Comparison of ENCODE assay signal across 8 cellular contexts in the genomic region with DNA sequence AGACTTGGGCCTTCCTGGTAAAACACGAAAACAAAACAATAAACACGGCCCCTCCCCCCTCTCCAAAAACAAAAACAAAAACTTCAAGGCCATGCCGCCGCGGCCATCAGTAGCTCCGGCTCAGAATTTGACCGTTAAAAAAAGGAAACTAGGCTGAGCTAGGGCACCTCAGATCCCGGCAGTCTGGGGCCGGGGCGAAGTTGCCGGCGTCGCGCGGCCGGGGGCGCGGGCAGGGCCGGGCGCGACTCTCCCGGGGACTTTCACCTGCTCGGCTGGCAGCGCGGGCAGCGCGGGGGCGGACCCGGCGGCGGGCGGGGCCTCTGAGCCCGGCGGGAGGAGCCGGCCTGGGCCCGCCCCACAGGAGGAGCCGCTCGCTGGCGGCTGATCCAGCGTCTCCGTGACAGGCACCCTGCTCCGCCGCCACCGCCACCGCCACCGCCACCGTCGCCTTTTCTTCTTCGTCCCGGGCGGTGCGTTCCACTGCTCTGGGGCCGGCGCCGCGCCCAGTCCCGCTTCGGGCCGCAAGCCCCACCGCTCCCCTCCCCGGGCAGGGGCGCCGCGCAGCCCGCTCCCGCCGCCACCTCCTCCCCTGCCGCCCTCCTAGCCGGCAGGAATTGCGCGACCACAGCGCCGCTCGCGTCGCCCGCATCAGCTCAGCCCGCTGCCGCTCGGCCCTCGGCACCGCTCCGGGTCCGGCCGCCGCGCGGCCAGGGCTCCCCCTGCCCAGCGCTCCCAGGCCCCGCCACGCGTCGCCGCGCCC. TPM values are rescaled to one million over a fixed set of nuclear protein-coding genes. Genes with fewer than 3 reads are reported as not detected.
A peak's percentile ranks its signal among the peaks of the same experiment; 100 is the strongest.
DNase-seq lines count a peak whose midpoint lies in the region; ATAC-seq, FAIRE-seq and TF ChIP-seq lines count a peak whose summit lies in the region.

TSS of gene NOS1AP (plus strand) at position 358 of the 760 bp plus-strand sequence. CDS start 487 bp downstream, outside the sequence.

- H3K4me3 ChIP-seq in A549: peak within 1 kb of the TSS; percentile 74
- peak within 1 kb of the TSS; percentile 55 to 61 for H3K4me3 ChIP-seq in left lung

- no peak for FAIRE-seq in A549 (lab: Jason Lieb, UNC)

- CTCF ChIA-PET in A549 (lab: Yijun Ruan, JAX): interaction anchor here (0.8 to 2.0 kb wide), 5 partner anchors 13 to 277 kb away, joined by 3 to 14 read pairs (median 3); no protein-coding TSS in a partner anchor

- no peak; the same call in 2 of the 3 replicates for TF ChIP-seq CTCF in A549 (IDR thresholded peaks at IDR 0.05)
- TF ChIP-seq CTCF in left lung (IDR thresholded peaks at IDR 0.05): no peak

- H3K4me2 ChIP-seq in A549: peak within 1 kb of the TSS; percentile 99

- ATAC-seq in A549 (peak; percentile 96 to 99), GM18858 (IDR thresholded peaks at IDR 0.05; ENCODE audit: unreplicated experiment) (peak; percentile 88), HG03064 (IDR thresholded peaks at IDR 0.05; ENCODE audit: low read depth, unreplicated experiment) (peak; percentile 97), left lung (peak; percentile 98)

- H3K27ac ChIP-seq in A549 (peak within 1 kb of the TSS; percentile 60 to 80; a peak in 5 of 6 replicates), left lung (peak within 1 kb of the TSS; percentile 39 to 48)

- H3K36me3 ChIP-seq in left lung: no peaks in the 10 kb centered on the region

- DNase-seq in A549 (ENCODE audit: low read depth in 1 of 2, low spot score in 1 of 2) (peak; percentile 62 to 63), NCI-H2171 (lab: John Stamatoyannopoulos, UW) (peak; percentile 81), cerebellum (ENCODE audit: low spot score) (peak; percentile 93), left lung (peak; percentile 86 to 99)
- DNase-seq in activated CD4-positive, alpha-beta T cell treated with anti-CD3 and anti-CD28 coated beads for 1 hour: peak; percentile 65
- peak; percentile 72 for DNase-seq in stimulated activated CD4-positive, alpha-beta T cell treated with anti-CD3 and anti-CD28 coated beads, Interleukin-2, amount 100 ng/mL, for 4 hours (ENCODE audit: low read depth)

- H3K4me1 ChIP-seq in A549: peaks cover 9% of the 10 kb centered on the region; the same call in 1 of the 3 replicates
- H3K4me1 ChIP-seq in left lung: peaks cover 0 to 17% of the 10 kb centered on the region in 2 donors

- TF ChIP-seq RAD21 in A549 (conservative IDR thresholded peaks at IDR 0.05 in 1 of 2, IDR thresholded peaks at IDR 0.05 in 1 of 2): no peak; a peak in 1 of 5 replicates

- 1% methylated on average over 41 of the region's 95 CpGs for WGBS in A549 (ENCODE audit: missing lambda C conversion rate)

- POLR2A ChIA-PET in A549 (lab: Yijun Ruan, JAX): no interaction called here

- intact Hi-C loops in left lung (cut with DNase I): no loop called here

- peaks cover 2% of the 10 kb centered on the region; the same call in 1 of the 3 replicates for H3K9me3 ChIP-seq in A549
- H3K9me3 ChIP-seq in left lung: no peaks in the 10 kb centered on the region

- TF ChIP-seq EP300 in A549 (IDR thresholded peaks at IDR 0.05): no peak

- no peak for TF ChIP-seq POLR2A in A549 (IDR thresholded peaks at IDR 0.05; ENCODE audit: low read length)

- H3K27me3 ChIP-seq in left lung: peaks cover 0 to 68% of the 10 kb centered on the region in 2 donors

TF ChIP-seq in A549, 52 proteins besides CTCF, POLR2A, EP300 and RAD21:
- TF ChIP-seq, protein P1, sequence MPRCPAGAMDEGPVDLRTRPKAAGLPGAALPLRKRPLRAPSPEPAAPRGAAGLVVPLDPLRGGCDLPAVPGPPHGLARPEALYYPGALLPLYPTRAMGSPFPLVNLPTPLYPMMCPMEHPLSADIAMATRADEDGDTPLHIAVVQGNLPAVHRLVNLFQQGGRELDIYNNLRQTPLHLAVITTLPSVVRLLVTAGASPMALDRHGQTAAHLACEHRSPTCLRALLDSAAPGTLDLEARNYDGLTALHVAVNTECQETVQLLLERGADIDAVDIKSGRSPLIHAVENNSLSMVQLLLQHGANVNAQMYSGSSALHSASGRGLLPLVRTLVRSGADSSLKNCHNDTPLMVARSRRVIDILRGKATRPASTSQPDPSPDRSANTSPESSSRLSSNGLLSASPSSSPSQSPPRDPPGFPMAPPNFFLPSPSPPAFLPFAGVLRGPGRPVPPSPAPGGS (IDR thresholded peaks at IDR 0.05): no peak
- TF ChIP-seq ESRRA (IDR thresholded peaks at IDR 0.05; ENCODE audit: borderline replicate concordance, low read length): no peak
- no peak for TF ChIP-seq FOSL2 (IDR thresholded peaks at IDR 0.05)
- 0 out of 2 replicates have a peak, but pooled peaks have one; percentile 3 for TF ChIP-seq FOSL2 (CRISPR knock-in tag; IDR thresholded peaks at IDR 0.05)
- no peak for TF ChIP-seq JUN (IDR thresholded peaks at IDR 0.05)
- TF ChIP-seq ZC3H11A (IDR thresholded peaks at IDR 0.05): no peak
- TF ChIP-seq, protein P2, sequence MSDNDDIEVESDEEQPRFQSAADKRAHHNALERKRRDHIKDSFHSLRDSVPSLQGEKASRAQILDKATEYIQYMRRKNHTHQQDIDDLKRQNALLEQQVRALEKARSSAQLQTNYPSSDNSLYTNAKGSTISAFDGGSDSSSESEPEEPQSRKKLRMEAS (IDR thresholded peaks at IDR 0.05): 0 out of 2 replicates have a peak, but pooled peaks have one; percentile 12
- TF ChIP-seq SREBF2 (IDR thresholded peaks at IDR 0.05): no peak
- 0 out of 3 replicates have a peak, but pooled peaks have one; percentile 15 for TF ChIP-seq SMC3 (IDR thresholded peaks at IDR 0.05)
- no peak for TF ChIP-seq RCOR1 (IDR thresholded peaks at IDR 0.05; ENCODE audit: low read depth, low read length)
- TF ChIP-seq MAZ (IDR thresholded peaks at IDR 0.05; ENCODE audit: borderline replicate concordance, low read depth, low read length): no peak
- TF ChIP-seq, protein P3, sequence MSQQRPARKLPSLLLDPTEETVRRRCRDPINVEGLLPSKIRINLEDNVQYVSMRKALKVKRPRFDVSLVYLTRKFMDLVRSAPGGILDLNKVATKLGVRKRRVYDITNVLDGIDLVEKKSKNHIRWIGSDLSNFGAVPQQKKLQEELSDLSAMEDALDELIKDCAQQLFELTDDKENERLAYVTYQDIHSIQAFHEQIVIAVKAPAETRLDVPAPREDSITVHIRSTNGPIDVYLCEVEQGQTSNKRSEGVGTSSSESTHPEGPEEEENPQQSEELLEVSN (IDR thresholded peaks at IDR 0.05; ENCODE audit: borderline replicate concordance, low read depth): peak; percentile 56; the same call in 1 of the 2 replicates
TF ChIP-seq in A549: peak in this region for 4.

RNA-seq across cellular contexts. Expression of gene NOS1AP, which starts in this region (rescaled TPM):
- polyA plus RNA-seq in A549 (2011; rRNA removed): 0.13 and 0.17 TPM in 2 replicates
- polyA plus RNA-seq in A549 (2012; cell fraction: cytosol; rRNA removed): 0.13 and 0.31 TPM in 2 replicates
- polyA plus RNA-seq in A549 (2012; cell fraction: nucleus; rRNA removed): 0.28 and 0.74 TPM in 2 replicates
- polyA plus RNA-seq in A549 (2017; fragmentation: RNase III; extraction: RNeasy Plus Mini Kit Qiagen cat#74134 plus additional on column Dnase treatment): 0.25 to 0.34 TPM (median 0.25 TPM) in 3 replicates
- polyA minus RNA-seq in A549 (2011; rRNA and poly(A)+ RNA removed): 0.17 and 0.34 TPM in 2 replicates
- total RNA-seq in cerebellum: 5.5 TPM
- 1 to 10 TPM; 4.2 to 6.2 TPM for total RNA-seq in left lung

Comparison
In these comparisons a context has a peak if more than half of its experiments do, and no peak if none do; other contexts are left out.
1. Peak in every context shown above with its lines: DNase-seq, ATAC-seq, H3K4me3 ChIP-seq and H3K27ac ChIP-seq.
2. Peak in DNase-seq, ATAC-seq, H3K4me3 ChIP-seq, H3K27ac ChIP-seq and H3K4me2 ChIP-seq in A549; RNA of the gene not detected or under 1 TPM.